ENCODE assay signal across 22 cellular contexts in the genomic region with DNA sequence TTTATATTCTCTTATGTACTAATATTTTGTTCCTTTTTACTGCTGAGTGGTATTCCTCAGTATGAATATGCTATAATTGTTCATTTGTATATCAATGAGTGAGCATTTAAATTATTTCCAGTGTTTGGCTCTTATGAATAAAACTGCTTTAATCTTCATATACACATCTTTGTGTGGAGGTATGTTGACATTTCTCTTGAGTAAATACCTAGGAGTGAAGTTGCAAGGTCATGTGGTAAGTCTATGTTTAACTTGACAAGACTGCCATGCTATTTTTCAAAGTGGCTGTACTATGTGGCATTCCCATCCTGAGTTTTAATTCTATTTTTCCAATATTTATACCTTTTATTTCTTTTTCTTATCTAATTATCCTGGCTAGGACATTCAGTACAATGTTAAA.
DNase-seq lines count a peak whose midpoint lies in the region; ATAC-seq and TF ChIP-seq lines count a peak whose summit lies in the region.
"Had no signal": no experiment of that assay in that cellular context is flagged by ENCODE, and none has a peak within 500 bp of the region (broad histone marks: within the 10 kb centered on the region; RNA-seq: fewer than 3 reads in every experiment).

No MANE protein-coding gene starts in this region.

- H3K4me3 ChIP-seq in CD8-positive, alpha-beta memory T cell (ENCODE audit: low read length) = no peak overlapping the region
- H3K4me3 ChIP-seq in suprapubic skin (no peak overlapping the region), brain microvascular endothelial cell (ENCODE audit: low read depth, low read length) (no peak overlapping the region)
- H3K4me3 ChIP-seq: BLaER1 treated with 17β-estradiol and CSF1 and Interleukin-3, amounts not matched to agents 10 nM and 100 nM had no signal

- H3K9me3 ChIP-seq in CD8-positive, alpha-beta memory T cell (ENCODE audit: low read length) = no peaks in the 10 kb centered on the region
- no peaks in the 10 kb centered on the region for H3K9me3 ChIP-seq in suprapubic skin

- no peaks in the 10 kb centered on the region for H3K36me3 ChIP-seq in CD8-positive, alpha-beta memory T cell (ENCODE audit: insufficient read depth, low read length)
- no peaks in the 10 kb centered on the region for H3K36me3 ChIP-seq in suprapubic skin
- H3K36me3 ChIP-seq in brain microvascular endothelial cell (replicated peaks) = no peaks in the 10 kb centered on the region
- H3K36me3 ChIP-seq: BLaER1 treated with 17β-estradiol and CSF1 and Interleukin-3, amounts not matched to agents 10 nM and 100 nM had no signal

- peak; percentile 9 for DNase-seq in NCI-H345 (lab: John Stamatoyannopoulos, UW)
- DNase-seq in NCI-H345 treated with DMSO at 0.1 percent for 48 hours (lab: John Stamatoyannopoulos, UW; ENCODE audit: unreplicated experiment) = no peak
- no peak for DNase-seq in CD8-positive, alpha-beta memory T cell
- DNase-seq in NCI-H146 treated with DMSO at 0.1 percent for 48 hours (lab: John Stamatoyannopoulos, UW; ENCODE audit: unreplicated experiment) = peak; percentile 80
- no peak for DNase-seq in immature natural killer cell
- DNase-seq in suprapubic skin (ENCODE audit: low spot score in 2 of 2) = no peak
- DNase-seq in brain microvascular endothelial cell = no peak
- DNase-seq: CD4-positive, alpha-beta memory T cell; DMS79; H9; HFFc6; KG1; NCI-H1694 treated with DMSO at 0.1 percent for 48 hours; NCI-H2171 treated with DMSO at 0.1 percent for 48 hours; NCI-H446 treated with DMSO at 0.1 percent for 48 hours; SIG-M5; SK-N-SH had no signal

- no peak for TF ChIP-seq POLR2A in suprapubic skin (IDR thresholded peaks at IDR 0.05)

- peaks cover 17% of the 10 kb centered on the region for H3K4me1 ChIP-seq in CD8-positive, alpha-beta memory T cell (ENCODE audit: insufficient read depth, low read length)
- peaks cover 31% of the 10 kb centered on the region for H3K4me1 ChIP-seq in suprapubic skin

- TF ChIP-seq EP300 in suprapubic skin (IDR thresholded peaks at IDR 0.05) = no peak

- no peak overlapping the region for H3K27ac ChIP-seq in CD8-positive, alpha-beta memory T cell (ENCODE audit: low read depth, low read length)
- H3K27ac ChIP-seq in suprapubic skin = no peak overlapping the region
- no peak overlapping the region for H3K27ac ChIP-seq in brain microvascular endothelial cell
- H3K27ac ChIP-seq: 22Rv1; BLaER1 treated with 17β-estradiol and CSF1 and Interleukin-3, amounts not matched to agents 10 nM and 100 nM; HL-60 had no signal

- peak overlapping the region in 1 of 7 donors; percentile 18 for H3K4me3 Mint-ChIP-seq in CD8-positive, alpha-beta memory T cell
- H3K4me3 Mint-ChIP-seq in immature natural killer cell = peak overlapping the region in 3 of 5 donors; percentile 4 to 59 (median 55)
- H3K4me3 Mint-ChIP-seq: H9, HFFc6 had no signal

- peaks cover 39 to 49% (median 43%) of the 10 kb centered on the region in 3 donors for H3K4me1 Mint-ChIP-seq in CD8-positive, alpha-beta memory T cell
- peaks cover 44 to 50% of the 10 kb centered on the region in 2 donors for H3K4me1 Mint-ChIP-seq in immature natural killer cell

- POLR2A ChIA-PET in CD8-positive, alpha-beta memory T cell (lab: Charles Lee) = no interaction called here

- TF ChIP-seq CTCF in suprapubic skin (IDR thresholded peaks at IDR 0.05) (no peak), brain microvascular endothelial cell (IDR thresholded peaks at IDR 0.05; ENCODE audit: low read depth, low read length, missing control alignments) (no peak)

- CTCF ChIA-PET in CD8-positive, alpha-beta memory T cell (lab: Charles Lee) = no interaction called here

- peaks cover 5 to 14% (median 7%) of the 10 kb centered on the region in 5 donors for H3K9me3 Mint-ChIP-seq in CD8-positive, alpha-beta memory T cell
- no peaks in the 10 kb centered on the region for H3K9me3 Mint-ChIP-seq in immature natural killer cell
- H3K9me3 Mint-ChIP-seq: HFFc6 had no signal

- H3K27me3 Mint-ChIP-seq in CD8-positive, alpha-beta memory T cell = peaks cover 0 to under 1% of the 10 kb centered on the region in 2 donors
- peaks cover 3 to 30% (median 17%) of the 10 kb centered on the region in 3 donors for H3K27me3 Mint-ChIP-seq in immature natural killer cell (ENCODE audit: low read depth in 3 of 3)

- no peaks in the 10 kb centered on the region for H3K27me3 ChIP-seq in CD8-positive, alpha-beta memory T cell (ENCODE audit: insufficient read depth, low read length, poor library complexity, severe bottlenecking)
- H3K27me3 ChIP-seq in suprapubic skin = no peaks in the 10 kb centered on the region
- H3K27me3 ChIP-seq in brain microvascular endothelial cell (replicated peaks) = no peaks in the 10 kb centered on the region
- H3K27me3 ChIP-seq: BLaER1 treated with 17β-estradiol and CSF1 and Interleukin-3, amounts not matched to agents 10 nM and 100 nM had no signal

- H3K36me3 Mint-ChIP-seq in CD8-positive, alpha-beta memory T cell = peaks cover 3 to 14% (median 4%) of the 10 kb centered on the region in 3 donors
- H3K36me3 Mint-ChIP-seq in immature natural killer cell = peaks cover 4 to 8% (median 5%) of the 10 kb centered on the region in 3 donors

- H3K27ac Mint-ChIP-seq in CD8-positive, alpha-beta memory T cell = peak overlapping the region in 6 of 8 donors; percentile 15 to 85 (median 58)
- peak overlapping the region; percentile 76 to 100 (median 98) for H3K27ac Mint-ChIP-seq in immature natural killer cell
- H3K27ac Mint-ChIP-seq: HFFc6 had no signal

- no peak for ATAC-seq in HG02571 (IDR thresholded peaks at IDR 0.05; ENCODE audit: unreplicated experiment)
- ATAC-seq: Panc1 had no signal

- in situ Hi-C loops in brain microvascular endothelial cell (cut with HindIII; ENCODE audit: low pct_ligation_motif_present, low sequenced_read_pairs) = no loop called here

Comparison
In these comparisons a context has a peak if more than half of its experiments do, and no peak if none do; other contexts are left out.
1. DNase-seq: peak in NCI-H345 (single experiment) and NCI-H146 treated with DMSO at 0.1 percent for 48 hours (single experiment); none in NCI-H345 treated with DMSO at 0.1 percent for 48 hours (single experiment), CD8-positive, alpha-beta memory T cell (0 of 5), immature natural killer cell (0 of 3), suprapubic skin (0 of 2) and brain microvascular endothelial cell (single experiment).